8 cellular contexts compared by ENCODE assay signal in the genomic region with DNA sequence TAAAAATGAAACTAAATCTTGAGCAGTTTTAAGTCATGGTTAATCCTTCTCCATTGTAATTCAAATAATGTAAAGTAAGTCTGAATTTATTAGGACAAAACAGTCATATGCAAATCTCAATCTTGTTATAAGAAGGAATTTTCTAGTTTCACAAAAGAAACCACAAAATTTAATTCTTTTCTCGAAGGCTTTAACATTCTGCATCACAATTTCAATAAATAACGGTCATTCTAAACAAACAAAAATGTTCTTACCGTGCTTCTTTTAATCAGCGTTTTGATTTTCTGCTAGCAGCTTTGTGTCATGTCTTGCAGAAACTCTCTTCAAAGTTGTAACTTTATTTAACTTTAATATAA. TPM values are rescaled to one million over a fixed set of nuclear protein-coding genes. Genes with fewer than 3 reads are reported as not detected.
DNase-seq lines count a peak whose midpoint lies in the region; ATAC-seq and TF ChIP-seq lines count a peak whose summit lies in the region.

No MANE protein-coding gene starts in this region.

- H3K27me3 Mint-ChIP-seq in activated T-cell treated with anti-CD3 and anti-CD28 coated beads, Interleukin-2, amount 50 U/mL, for 24 hours = no peaks in the 10 kb centered on the region
- no peaks in the 10 kb centered on the region for H3K27me3 Mint-ChIP-seq in activated naive CD8-positive, alpha-beta T cell

- peaks cover 14% of the 10 kb centered on the region for H3K36me3 Mint-ChIP-seq in activated T-cell treated with anti-CD3 and anti-CD28 coated beads, Interleukin-2, amount 50 U/mL, for 24 hours (ENCODE audit: low read depth)
- peaks cover 2% of the 10 kb centered on the region for H3K36me3 Mint-ChIP-seq in activated naive CD8-positive, alpha-beta T cell

- ATAC-seq in right lobe of liver (no peak), HG02852 (IDR thresholded peaks at IDR 0.05; ENCODE audit: unreplicated experiment) (no peak), sciatic nerve (no peak), HG03439 (IDR thresholded peaks at IDR 0.05; ENCODE audit: unreplicated experiment) (no peak)

- peak overlapping the region; percentile 78 to 97 (median 87) for H3K27ac ChIP-seq in right lobe of liver
- peak overlapping the region; percentile 71 for H3K27ac ChIP-seq in thymus (ENCODE audit: low read depth)

- no peaks in the 10 kb centered on the region for H3K9me3 Mint-ChIP-seq in activated T-cell treated with anti-CD3 and anti-CD28 coated beads, Interleukin-2, amount 50 U/mL, for 24 hours
- H3K9me3 Mint-ChIP-seq in activated naive CD8-positive, alpha-beta T cell (ENCODE audit: low read depth) = no peaks in the 10 kb centered on the region

- no peak for TF ChIP-seq POLR2A in right lobe of liver (IDR thresholded peaks at IDR 0.05)

- WGBS in right lobe of liver (ENCODE audit: insufficient coverage, low coverage, low lambda C conversion rate, missing lambda C conversion rate) = 10% methylated on average over 4 of the region's 4 CpGs
- 2% methylated on average over 4 of the region's 4 CpGs for WGBS in thymus

- peak overlapping the region; percentile 88 for H3K4me3 Mint-ChIP-seq in activated T-cell treated with anti-CD3 and anti-CD28 coated beads, Interleukin-2, amount 50 U/mL, for 24 hours
- H3K4me3 Mint-ChIP-seq in activated naive CD8-positive, alpha-beta T cell = peak overlapping the region; percentile 86

- H3K4me3 ChIP-seq in right lobe of liver (peak overlapping the region; percentile 33 to 50 (median 48)), thymus (ENCODE audit: low read length) (peak overlapping the region; percentile 82)

- intact Hi-C loops in right lobe of liver (cut with DNase I) (no loop called here), sciatic nerve (cut with DNase I) (no loop called here)

- peak overlapping the region; percentile 99 for H3K27ac Mint-ChIP-seq in activated T-cell treated with anti-CD3 and anti-CD28 coated beads, Interleukin-2, amount 50 U/mL, for 24 hours
- peak overlapping the region; percentile 99 for H3K27ac Mint-ChIP-seq in activated naive CD8-positive, alpha-beta T cell

- H3K4me1 Mint-ChIP-seq in activated T-cell treated with anti-CD3 and anti-CD28 coated beads, Interleukin-2, amount 50 U/mL, for 24 hours (ENCODE audit: low read depth) = peaks cover 43% of the 10 kb centered on the region
- H3K4me1 Mint-ChIP-seq in activated naive CD8-positive, alpha-beta T cell (ENCODE audit: low read depth) = peaks cover 45% of the 10 kb centered on the region

- H3K27me3 ChIP-seq in right lobe of liver (no peaks in the 10 kb centered on the region), thymus (ENCODE audit: control insufficient read depth, insufficient read depth) (no peaks in the 10 kb centered on the region)

- no peaks in the 10 kb centered on the region for H3K9me3 ChIP-seq in right lobe of liver
- H3K9me3 ChIP-seq in thymus (ENCODE audit: control insufficient read depth) = no peaks in the 10 kb centered on the region

- H3K36me3 ChIP-seq in right lobe of liver (no peaks in the 10 kb centered on the region), thymus (ENCODE audit: control insufficient read depth, insufficient read depth) (no peaks in the 10 kb centered on the region)

- TF ChIP-seq CTCF in right lobe of liver (IDR thresholded peaks at IDR 0.05) = no peak

- peaks cover 0 to 5% (median 0%) of the 10 kb centered on the region in 4 donors for H3K4me1 ChIP-seq in right lobe of liver
- H3K4me1 ChIP-seq in thymus (ENCODE audit: control insufficient read depth, insufficient read depth, low read length) = peaks cover 2% of the 10 kb centered on the region

- no peak for DNase-seq in activated T-cell treated with anti-CD3 and anti-CD28 coated beads, Interleukin-2, amount 50 U/mL, for 24 hours
- DNase-seq in activated T-cell treated with anti-CD3 and anti-CD28 coated beads, Interleukin-2, amount 50 U/mL, for 1 hour = no peak
- DNase-seq in right lobe of liver (no peak), sciatic nerve (ENCODE audit: low spot score) (no peak)

RNA-seq across cellular contexts. Expression of a gene that starts 0.2 kb away (rescaled TPM):
- total RNA-seq in right lobe of liver = 10 to 100 TPM in 1 of 6 experiments, 1 to 10 TPM in 5; 1.4 to 11.1 (median 4.9) TPM
- 42.7 TPM for polyA plus RNA-seq in thymus
- total RNA-seq in sciatic nerve = 32.6 TPM

RNA-seq across cellular contexts. Expression of a gene that starts 12.4 kb away (rescaled TPM):
- not detected for total RNA-seq in right lobe of liver
- polyA plus RNA-seq in thymus = 0.11 TPM
- total RNA-seq in sciatic nerve = not detected

RNA-seq across cellular contexts. Expression of a gene that starts 41.6 kb away (rescaled TPM):
- total RNA-seq in right lobe of liver (1 to 10 TPM in 2 of 6 experiments, under 1 TPM in 2, not detected in 2; 0.65 to 1.4 (median 0.90) TPM), sciatic nerve (1.8 TPM)
- polyA plus RNA-seq in thymus = 3.3 TPM
